8 cellular contexts compared by ENCODE assay signal in genomic region chr17:17751996-17752821, GRCh38.
DNase-seq lines count a peak whose midpoint lies in the region; ATAC-seq, FAIRE-seq and TF ChIP-seq lines count a peak whose summit lies in the region.

No MANE protein-coding gene starts in this region.

- H3K36me3 Mint-ChIP-seq in WTC11, result no peaks in the 10 kb centered on the region
- H3K36me3 Mint-ChIP-seq in immature natural killer cell, result no peaks in the 10 kb centered on the region

- DNase-seq in NCI-H2107 treated with DMSO at 0.1 percent for 48 hours (lab: John Stamatoyannopoulos, UW; ENCODE audit: unreplicated experiment) (peak; percentile 55), WTC11 (ENCODE audit: low spot score) (peak; percentile 97), bronchial epithelial cell (ENCODE audit: low read depth) (peak; percentile 82), immature natural killer cell (peak; percentile 98), smooth muscle cell (lab: John Stamatoyannopoulos, UW; ENCODE audit: unreplicated experiment) (peak; percentile 91), DMS79 (lab: John Stamatoyannopoulos, UW) (no peak)

- peaks cover 14% of the 10 kb centered on the region for H3K36me3 ChIP-seq in bronchial epithelial cell (ENCODE audit: control insufficient read depth, insufficient read depth, low read length)
- H3K36me3 ChIP-seq in smooth muscle cell (ENCODE audit: low read depth), result no peaks in the 10 kb centered on the region

- H2AFZ ChIP-seq in smooth muscle cell (ENCODE audit: low read depth), result no peak overlapping the region

- H3K27me3 Mint-ChIP-seq in WTC11 (ENCODE audit: low read depth) (no peaks in the 10 kb centered on the region), immature natural killer cell (ENCODE audit: low read depth in 3 of 3) (peaks cover 6 to 17% (median 11%) of the 10 kb centered on the region in 3 donors)

- H3K9me3 Mint-ChIP-seq in WTC11 (peaks cover 3% of the 10 kb centered on the region; the same call in 1 of the 2 replicates), immature natural killer cell (no peaks in the 10 kb centered on the region)

- peaks cover 9% of the 10 kb centered on the region for H3K4me1 ChIP-seq in smooth muscle cell (ENCODE audit: low read depth)

- H3K4me3 Mint-ChIP-seq in WTC11, result peak overlapping the region; percentile 80
- H3K4me3 Mint-ChIP-seq in immature natural killer cell, result peak overlapping the region; percentile 85 to 95 (median 93)

- peak overlapping the region; percentile 53 for H3K9ac ChIP-seq in smooth muscle cell (ENCODE audit: low read depth)

- peaks cover 89% of the 10 kb centered on the region for H3K79me2 ChIP-seq in smooth muscle cell (ENCODE audit: low read depth)

- FAIRE-seq in bronchial epithelial cell (lab: Jason Lieb, UNC), result no peak

- ATAC-seq in GM18517 (IDR thresholded peaks at IDR 0.05; ENCODE audit: unreplicated experiment) (peak; percentile 69), HG02970 (IDR thresholded peaks at IDR 0.05; ENCODE audit: low FRiP score, unreplicated experiment) (peak; percentile 78), WTC11 (peak; percentile 86)

- H3K27ac Mint-ChIP-seq in WTC11, result peak overlapping the region; percentile 100
- H3K27ac Mint-ChIP-seq in immature natural killer cell, result peak overlapping the region; percentile 98 to 100 (median 99)

- H3K9me3 ChIP-seq in smooth muscle cell (replicated peaks; ENCODE audit: low read depth), result no peaks in the 10 kb centered on the region

- TF ChIP-seq CTCF in WTC11 (IDR thresholded peaks at IDR 0.05) (no peak), bronchial epithelial cell (IDR thresholded peaks at IDR 0.05; ENCODE audit: insufficient read depth, low read length, severe bottlenecking) (peak; percentile 33), smooth muscle cell (IDR thresholded peaks at IDR 0.05; ENCODE audit: borderline replicate concordance, insufficient read depth, poor library complexity, severe bottlenecking) (no peak)

- peaks cover 8% of the 10 kb centered on the region for H3F3A ChIP-seq in smooth muscle cell (ENCODE audit: low read depth)

- peak overlapping the region; percentile 62 for H3K27ac ChIP-seq in smooth muscle cell (ENCODE audit: low read depth)

- H3K4me1 Mint-ChIP-seq in WTC11 (peaks cover 56% of the 10 kb centered on the region), immature natural killer cell (peaks cover 72 to 73% of the 10 kb centered on the region in 2 donors)

- peaks cover 76% of the 10 kb centered on the region for H4K20me1 ChIP-seq in smooth muscle cell (ENCODE audit: low read depth)

- POLR2A ChIA-PET in WTC11 (lab: Charles Lee), result no interaction called here

- H3K27me3 ChIP-seq in bronchial epithelial cell (ENCODE audit: control insufficient read depth, insufficient read depth, low read length), result no peaks in the 10 kb centered on the region
- no peaks in the 10 kb centered on the region for H3K27me3 ChIP-seq in smooth muscle cell (ENCODE audit: low read depth)

- peak overlapping the region; percentile 78 for H3K4me2 ChIP-seq in smooth muscle cell

- H3K4me3 ChIP-seq in bronchial epithelial cell (ENCODE audit: low read depth, low read length) (peak overlapping the region; percentile 47), smooth muscle cell (peak overlapping the region; percentile 48)

- CTCF ChIA-PET in WTC11 (lab: Charles Lee), result no interaction called here

- 17% methylated on average over 30 of the region's 59 CpGs for WGBS in smooth muscle cell (ENCODE audit: low lambda C conversion rate)

TF ChIP-seq in WTC11, 78 proteins besides CTCF, POLR2A, EP300 and RAD21 (continues in another document):
- TF ChIP-seq ZBTB21 (CRISPR knock-in tag; IDR thresholded peaks at IDR 0.05; ENCODE audit: borderline replicate concordance), result no peak
- TF ChIP-seq ZMAT4 (CRISPR knock-in tag; IDR thresholded peaks at IDR 0.05), result no peak
- peak; percentile 58 for TF ChIP-seq PRDM15 (CRISPR knock-in tag; IDR thresholded peaks at IDR 0.05)
- TF ChIP-seq ZNF396 (CRISPR knock-in tag; IDR thresholded peaks at IDR 0.05; ENCODE audit: borderline replicate concordance), result no peak
- TF ChIP-seq ZSCAN18 (CRISPR knock-in tag; IDR thresholded peaks at IDR 0.05), result peak; percentile 73; the same call in 1 of the 2 replicates
- TF ChIP-seq E2F4 (CRISPR knock-in tag; IDR thresholded peaks at IDR 0.05; ENCODE audit: borderline replicate concordance, low read depth), result no peak
- TF ChIP-seq SMAD3 (CRISPR knock-in tag; IDR thresholded peaks at IDR 0.05; ENCODE audit: borderline replicate concordance), result no peak
- no peak for TF ChIP-seq FOXP1 (CRISPR knock-in tag; IDR thresholded peaks at IDR 0.05; ENCODE audit: borderline replicate concordance)
- TF ChIP-seq RELA (CRISPR knock-in tag; IDR thresholded peaks at IDR 0.05; ENCODE audit: borderline replicate concordance), result no peak
- no peak for TF ChIP-seq NFE2L1 (CRISPR knock-in tag; IDR thresholded peaks at IDR 0.05)
- no peak for TF ChIP-seq SMAD4 (CRISPR knock-in tag; IDR thresholded peaks at IDR 0.05)
- no peak for TF ChIP-seq NFATC4 (CRISPR knock-in tag; IDR thresholded peaks at IDR 0.05)
- no peak for TF ChIP-seq TEAD1 (CRISPR knock-in tag; IDR thresholded peaks at IDR 0.05)
- TF ChIP-seq SP1 (CRISPR knock-in tag; conservative IDR thresholded peaks at IDR 0.05), result peak; percentile 79
- no peak for TF ChIP-seq ETV6 (CRISPR knock-in tag; IDR thresholded peaks at IDR 0.05)
- no peak for TF ChIP-seq NR3C1 (CRISPR knock-in tag; conservative IDR thresholded peaks at IDR 0.05; ENCODE audit: low read depth)
- TF ChIP-seq NR2C2 (CRISPR knock-in tag; IDR thresholded peaks at IDR 0.05), result no peak
- no peak for TF ChIP-seq ZBTB43 (CRISPR knock-in tag; IDR thresholded peaks at IDR 0.05)
